Comparison of ENCODE assay signal across 1 cellular context in the genomic region with DNA sequence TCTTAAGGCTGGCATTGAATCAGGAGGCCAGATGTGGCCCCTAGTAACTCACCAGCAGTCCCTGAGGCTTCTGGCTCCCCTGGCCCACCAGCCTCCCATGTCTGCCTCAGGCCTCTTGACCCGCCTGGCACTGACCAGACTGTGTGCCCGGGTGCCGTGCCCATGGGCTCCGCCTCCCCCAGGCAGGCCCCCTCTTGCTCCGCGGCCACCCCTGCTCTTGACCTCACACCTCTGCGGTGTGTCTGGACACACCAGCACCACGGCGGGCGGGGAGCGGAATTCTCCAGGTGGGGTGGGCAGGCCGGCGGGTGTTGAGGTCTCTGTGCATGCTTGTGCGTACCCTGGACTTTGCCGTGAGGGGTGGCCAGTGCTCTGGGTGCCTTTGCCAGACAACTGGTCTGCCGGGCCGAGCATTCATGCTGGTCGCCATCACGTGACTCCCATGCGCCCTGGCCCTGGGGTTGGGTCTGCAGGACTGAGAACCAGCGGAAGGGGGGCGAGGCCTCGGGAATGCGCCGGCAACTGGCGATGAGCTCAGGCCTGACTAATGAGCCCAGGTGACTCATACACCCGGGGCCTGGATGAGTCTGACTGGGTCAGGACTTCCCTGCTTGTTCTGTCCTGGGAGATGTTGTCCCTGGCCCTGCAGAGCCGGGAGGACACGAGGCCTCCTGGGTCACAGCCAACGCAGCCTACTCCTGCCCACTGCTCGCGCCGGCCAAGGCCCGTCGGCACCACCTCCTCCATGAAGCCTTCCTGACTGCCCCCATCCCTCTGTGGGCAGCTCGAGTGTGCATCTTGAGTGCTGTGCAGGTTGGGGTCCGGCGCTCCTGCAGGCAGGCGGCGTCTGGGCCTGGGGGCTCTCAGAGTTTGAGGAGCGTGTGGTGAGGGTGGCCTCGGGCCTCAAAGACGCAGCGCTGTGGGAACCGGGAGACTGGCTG.
TF ChIP-seq lines count a peak whose summit lies in the region.

No MANE protein-coding gene starts in this region.

TF ChIP-seq in HepG2, 621 proteins besides CTCF, POLR2A, EP300 and RAD21 (continued from another document and continues in another):
- TF ChIP-seq, protein P1, sequence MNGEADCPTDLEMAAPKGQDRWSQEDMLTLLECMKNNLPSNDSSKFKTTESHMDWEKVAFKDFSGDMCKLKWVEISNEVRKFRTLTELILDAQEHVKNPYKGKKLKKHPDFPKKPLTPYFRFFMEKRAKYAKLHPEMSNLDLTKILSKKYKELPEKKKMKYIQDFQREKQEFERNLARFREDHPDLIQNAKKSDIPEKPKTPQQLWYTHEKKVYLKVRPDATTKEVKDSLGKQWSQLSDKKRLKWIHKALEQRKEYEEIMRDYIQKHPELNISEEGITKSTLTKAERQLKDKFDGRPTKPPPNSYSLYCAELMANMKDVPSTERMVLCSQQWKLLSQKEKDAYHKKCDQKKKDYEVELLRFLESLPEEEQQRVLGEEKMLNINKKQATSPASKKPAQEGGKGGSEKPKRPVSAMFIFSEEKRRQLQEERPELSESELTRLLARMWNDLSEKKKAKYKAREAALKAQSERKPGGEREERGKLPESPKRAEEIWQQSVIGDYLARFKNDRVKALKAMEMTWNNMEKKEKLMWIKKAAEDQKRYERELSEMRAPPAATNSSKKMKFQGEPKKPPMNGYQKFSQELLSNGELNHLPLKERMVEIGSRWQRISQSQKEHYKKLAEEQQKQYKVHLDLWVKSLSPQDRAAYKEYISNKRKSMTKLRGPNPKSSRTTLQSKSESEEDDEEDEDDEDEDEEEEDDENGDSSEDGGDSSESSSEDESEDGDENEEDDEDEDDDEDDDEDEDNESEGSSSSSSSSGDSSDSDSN (CRISPR knock-in tag; IDR thresholded peaks at IDR 0.05) = peak; percentile 100
- TF ChIP-seq HCFC1 (IDR thresholded peaks at IDR 0.05; ENCODE audit: low read depth, low read length) (no peak), SCMH1 (CRISPR knock-in tag; IDR thresholded peaks at IDR 0.05; ENCODE audit: borderline replicate concordance) (no peak), EEA1 (CRISPR knock-in tag; IDR thresholded peaks at IDR 0.05; ENCODE audit: borderline replicate concordance) (no peak), ZNF7 (CRISPR knock-in tag; IDR thresholded peaks at IDR 0.05) (no peak), ZNF260 (CRISPR knock-in tag; IDR thresholded peaks at IDR 0.05; ENCODE audit: borderline replicate concordance, low read depth) (no peak), KLF9 (CRISPR knock-in tag; IDR thresholded peaks at IDR 0.05; ENCODE audit: low read depth) (no peak; the same call in 1 of the 2 replicates), KDM3A (CRISPR knock-in tag; IDR thresholded peaks at IDR 0.05; ENCODE audit: low read depth) (peak; percentile 73), FOXA1 (IDR thresholded peaks at IDR 0.05) (no peak), FOXA1 (CRISPR knock-in tag; IDR thresholded peaks at IDR 0.05) (peak; percentile 16), ZNF446 (CRISPR knock-in tag; IDR thresholded peaks at IDR 0.05) (no peak), HOXA5 (CRISPR knock-in tag; IDR thresholded peaks at IDR 0.05) (peak; percentile 95), SP140L (CRISPR knock-in tag; IDR thresholded peaks at IDR 0.05; ENCODE audit: borderline replicate concordance) (no peak), NBN (conservative IDR thresholded peaks at IDR 0.05) (no peak), CREM (IDR thresholded peaks at IDR 0.05) (peak; percentile 67; the same call in 1 of the 2 replicates), CREM (CRISPR knock-in tag; IDR thresholded peaks at IDR 0.05) (no peak), ZNF547 (CRISPR knock-in tag; IDR thresholded peaks at IDR 0.05) (0 out of 2 replicates have a peak, but pooled peaks have one; percentile 41), ZNF841 (CRISPR knock-in tag; IDR thresholded peaks at IDR 0.05; ENCODE audit: borderline replicate concordance) (no peak; the same call in 1 of the 2 replicates), ZNF747 (CRISPR knock-in tag; IDR thresholded peaks at IDR 0.05; ENCODE audit: borderline replicate concordance) (peak; percentile 97), ISL2 (CRISPR knock-in tag; IDR thresholded peaks at IDR 0.05) (peak; percentile 86), ZNF543 (CRISPR knock-in tag; IDR thresholded peaks at IDR 0.05) (peak; percentile 87; the same call in 1 of the 2 replicates), JARID2 (CRISPR knock-in tag; IDR thresholded peaks at IDR 0.05; ENCODE audit: insufficient replicate concordance) (peak; percentile 26), ZNF121 (CRISPR knock-in tag; IDR thresholded peaks at IDR 0.05) (peak; percentile 81), STAG1 (CRISPR knock-in tag; IDR thresholded peaks at IDR 0.05) (peak; percentile 38), ARNTL (CRISPR knock-in tag; IDR thresholded peaks at IDR 0.05) (peak; percentile 89), TBL1XR1 (IDR thresholded peaks at IDR 0.05; ENCODE audit: borderline replicate concordance, low read length, partially characterized antibody) (peak; percentile 63), ATF7 (IDR thresholded peaks at IDR 0.05) (peak; percentile 57; the same call in 1 of the 2 replicates), ATF7 (CRISPR knock-in tag; IDR thresholded peaks at IDR 0.05) (peak; percentile 92), ZNF343 (CRISPR knock-in tag; IDR thresholded peaks at IDR 0.05) (peak; percentile 69; the same call in 1 of the 2 replicates), NAIF1 (CRISPR knock-in tag; IDR thresholded peaks at IDR 0.05; ENCODE audit: borderline replicate concordance) (no peak), FOXK1 (CRISPR knock-in tag; IDR thresholded peaks at IDR 0.05; ENCODE audit: borderline replicate concordance, low read depth) (0 out of 2 replicates have a peak, but pooled peaks have one; percentile 69)
- TF ChIP-seq, protein P2, sequence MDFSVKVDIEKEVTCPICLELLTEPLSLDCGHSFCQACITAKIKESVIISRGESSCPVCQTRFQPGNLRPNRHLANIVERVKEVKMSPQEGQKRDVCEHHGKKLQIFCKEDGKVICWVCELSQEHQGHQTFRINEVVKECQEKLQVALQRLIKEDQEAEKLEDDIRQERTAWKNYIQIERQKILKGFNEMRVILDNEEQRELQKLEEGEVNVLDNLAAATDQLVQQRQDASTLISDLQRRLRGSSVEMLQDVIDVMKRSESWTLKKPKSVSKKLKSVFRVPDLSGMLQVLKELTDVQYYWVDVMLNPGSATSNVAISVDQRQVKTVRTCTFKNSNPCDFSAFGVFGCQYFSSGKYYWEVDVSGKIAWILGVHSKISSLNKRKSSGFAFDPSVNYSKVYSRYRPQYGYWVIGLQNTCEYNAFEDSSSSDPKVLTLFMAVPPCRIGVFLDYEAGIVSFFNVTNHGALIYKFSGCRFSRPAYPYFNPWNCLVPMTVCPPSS (IDR thresholded peaks at IDR 0.05) = no peak
- TF ChIP-seq, protein P3, sequence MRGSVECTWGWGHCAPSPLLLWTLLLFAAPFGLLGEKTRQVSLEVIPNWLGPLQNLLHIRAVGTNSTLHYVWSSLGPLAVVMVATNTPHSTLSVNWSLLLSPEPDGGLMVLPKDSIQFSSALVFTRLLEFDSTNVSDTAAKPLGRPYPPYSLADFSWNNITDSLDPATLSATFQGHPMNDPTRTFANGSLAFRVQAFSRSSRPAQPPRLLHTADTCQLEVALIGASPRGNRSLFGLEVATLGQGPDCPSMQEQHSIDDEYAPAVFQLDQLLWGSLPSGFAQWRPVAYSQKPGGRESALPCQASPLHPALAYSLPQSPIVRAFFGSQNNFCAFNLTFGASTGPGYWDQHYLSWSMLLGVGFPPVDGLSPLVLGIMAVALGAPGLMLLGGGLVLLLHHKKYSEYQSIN (CRISPR knock-in tag; IDR thresholded peaks at IDR 0.05; ENCODE audit: borderline replicate concordance) = no peak
- TF ChIP-seq, protein P4, sequence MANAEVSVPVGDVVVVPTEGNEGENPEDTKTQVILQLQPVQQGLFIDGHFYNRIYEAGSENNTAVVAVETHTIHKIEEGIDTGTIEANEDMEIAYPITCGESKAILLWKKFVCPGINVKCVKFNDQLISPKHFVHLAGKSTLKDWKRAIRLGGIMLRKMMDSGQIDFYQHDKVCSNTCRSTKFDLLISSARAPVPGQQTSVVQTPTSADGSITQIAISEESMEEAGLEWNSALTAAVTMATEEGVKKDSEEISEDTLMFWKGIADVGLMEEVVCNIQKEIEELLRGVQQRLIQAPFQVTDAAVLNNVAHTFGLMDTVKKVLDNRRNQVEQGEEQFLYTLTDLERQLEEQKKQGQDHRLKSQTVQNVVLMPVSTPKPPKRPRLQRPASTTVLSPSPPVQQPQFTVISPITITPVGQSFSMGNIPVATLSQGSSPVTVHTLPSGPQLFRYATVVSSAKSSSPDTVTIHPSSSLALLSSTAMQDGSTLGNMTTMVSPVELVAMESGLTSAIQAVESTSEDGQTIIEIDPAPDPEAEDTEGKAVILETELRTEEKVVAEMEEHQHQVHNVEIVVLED (CRISPR knock-in tag; IDR thresholded peaks at IDR 0.05; ENCODE audit: borderline replicate concordance) = peak; percentile 70
- TF ChIP-seq, protein P5, sequence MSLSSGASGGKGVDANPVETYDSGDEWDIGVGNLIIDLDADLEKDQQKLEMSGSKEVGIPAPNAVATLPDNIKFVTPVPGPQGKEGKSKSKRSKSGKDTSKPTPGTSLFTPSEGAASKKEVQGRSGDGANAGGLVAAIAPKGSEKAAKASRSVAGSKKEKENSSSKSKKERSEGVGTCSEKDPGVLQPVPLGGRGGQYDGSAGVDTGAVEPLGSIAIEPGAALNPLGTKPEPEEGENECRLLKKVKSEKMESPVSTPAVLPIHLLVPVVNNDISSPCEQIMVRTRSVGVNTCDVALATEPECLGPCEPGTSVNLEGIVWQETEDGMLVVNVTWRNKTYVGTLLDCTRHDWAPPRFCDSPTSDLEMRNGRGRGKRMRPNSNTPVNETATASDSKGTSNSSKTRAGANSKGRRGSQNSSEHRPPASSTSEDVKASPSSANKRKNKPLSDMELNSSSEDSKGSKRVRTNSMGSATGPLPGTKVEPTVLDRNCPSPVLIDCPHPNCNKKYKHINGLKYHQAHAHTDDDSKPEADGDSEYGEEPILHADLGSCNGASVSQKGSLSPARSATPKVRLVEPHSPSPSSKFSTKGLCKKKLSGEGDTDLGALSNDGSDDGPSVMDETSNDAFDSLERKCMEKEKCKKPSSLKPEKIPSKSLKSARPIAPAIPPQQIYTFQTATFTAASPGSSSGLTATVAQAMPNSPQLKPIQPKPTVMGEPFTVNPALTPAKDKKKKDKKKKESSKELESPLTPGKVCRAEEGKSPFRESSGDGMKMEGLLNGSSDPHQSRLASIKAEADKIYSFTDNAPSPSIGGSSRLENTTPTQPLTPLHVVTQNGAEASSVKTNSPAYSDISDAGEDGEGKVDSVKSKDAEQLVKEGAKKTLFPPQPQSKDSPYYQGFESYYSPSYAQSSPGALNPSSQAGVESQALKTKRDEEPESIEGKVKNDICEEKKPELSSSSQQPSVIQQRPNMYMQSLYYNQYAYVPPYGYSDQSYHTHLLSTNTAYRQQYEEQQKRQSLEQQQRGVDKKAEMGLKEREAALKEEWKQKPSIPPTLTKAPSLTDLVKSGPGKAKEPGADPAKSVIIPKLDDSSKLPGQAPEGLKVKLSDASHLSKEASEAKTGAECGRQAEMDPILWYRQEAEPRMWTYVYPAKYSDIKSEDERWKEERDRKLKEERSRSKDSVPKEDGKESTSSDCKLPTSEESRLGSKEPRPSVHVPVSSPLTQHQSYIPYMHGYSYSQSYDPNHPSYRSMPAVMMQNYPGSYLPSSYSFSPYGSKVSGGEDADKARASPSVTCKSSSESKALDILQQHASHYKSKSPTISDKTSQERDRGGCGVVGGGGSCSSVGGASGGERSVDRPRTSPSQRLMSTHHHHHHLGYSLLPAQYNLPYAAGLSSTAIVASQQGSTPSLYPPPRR (CRISPR knock-in tag; IDR thresholded peaks at IDR 0.05; ENCODE audit: borderline replicate concordance) = peak; percentile 92; the same call in 1 of the 2 replicates
- TF ChIP-seq, protein P6, sequence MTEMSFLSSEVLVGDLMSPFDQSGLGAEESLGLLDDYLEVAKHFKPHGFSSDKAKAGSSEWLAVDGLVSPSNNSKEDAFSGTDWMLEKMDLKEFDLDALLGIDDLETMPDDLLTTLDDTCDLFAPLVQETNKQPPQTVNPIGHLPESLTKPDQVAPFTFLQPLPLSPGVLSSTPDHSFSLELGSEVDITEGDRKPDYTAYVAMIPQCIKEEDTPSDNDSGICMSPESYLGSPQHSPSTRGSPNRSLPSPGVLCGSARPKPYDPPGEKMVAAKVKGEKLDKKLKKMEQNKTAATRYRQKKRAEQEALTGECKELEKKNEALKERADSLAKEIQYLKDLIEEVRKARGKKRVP (CRISPR knock-in tag; IDR thresholded peaks at IDR 0.05) = no peak
- TF ChIP-seq, protein P7, sequence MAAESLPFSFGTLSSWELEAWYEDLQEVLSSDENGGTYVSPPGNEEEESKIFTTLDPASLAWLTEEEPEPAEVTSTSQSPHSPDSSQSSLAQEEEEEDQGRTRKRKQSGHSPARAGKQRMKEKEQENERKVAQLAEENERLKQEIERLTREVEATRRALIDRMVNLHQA (CRISPR knock-in tag; IDR thresholded peaks at IDR 0.05) = no peak
- TF ChIP-seq, protein P8, sequence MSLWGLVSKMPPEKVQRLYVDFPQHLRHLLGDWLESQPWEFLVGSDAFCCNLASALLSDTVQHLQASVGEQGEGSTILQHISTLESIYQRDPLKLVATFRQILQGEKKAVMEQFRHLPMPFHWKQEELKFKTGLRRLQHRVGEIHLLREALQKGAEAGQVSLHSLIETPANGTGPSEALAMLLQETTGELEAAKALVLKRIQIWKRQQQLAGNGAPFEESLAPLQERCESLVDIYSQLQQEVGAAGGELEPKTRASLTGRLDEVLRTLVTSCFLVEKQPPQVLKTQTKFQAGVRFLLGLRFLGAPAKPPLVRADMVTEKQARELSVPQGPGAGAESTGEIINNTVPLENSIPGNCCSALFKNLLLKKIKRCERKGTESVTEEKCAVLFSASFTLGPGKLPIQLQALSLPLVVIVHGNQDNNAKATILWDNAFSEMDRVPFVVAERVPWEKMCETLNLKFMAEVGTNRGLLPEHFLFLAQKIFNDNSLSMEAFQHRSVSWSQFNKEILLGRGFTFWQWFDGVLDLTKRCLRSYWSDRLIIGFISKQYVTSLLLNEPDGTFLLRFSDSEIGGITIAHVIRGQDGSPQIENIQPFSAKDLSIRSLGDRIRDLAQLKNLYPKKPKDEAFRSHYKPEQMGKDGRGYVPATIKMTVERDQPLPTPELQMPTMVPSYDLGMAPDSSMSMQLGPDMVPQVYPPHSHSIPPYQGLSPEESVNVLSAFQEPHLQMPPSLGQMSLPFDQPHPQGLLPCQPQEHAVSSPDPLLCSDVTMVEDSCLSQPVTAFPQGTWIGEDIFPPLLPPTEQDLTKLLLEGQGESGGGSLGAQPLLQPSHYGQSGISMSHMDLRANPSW (CRISPR knock-in tag; IDR thresholded peaks at IDR 0.05; ENCODE audit: borderline replicate concordance) = no peak
- TF ChIP-seq, protein P9, sequence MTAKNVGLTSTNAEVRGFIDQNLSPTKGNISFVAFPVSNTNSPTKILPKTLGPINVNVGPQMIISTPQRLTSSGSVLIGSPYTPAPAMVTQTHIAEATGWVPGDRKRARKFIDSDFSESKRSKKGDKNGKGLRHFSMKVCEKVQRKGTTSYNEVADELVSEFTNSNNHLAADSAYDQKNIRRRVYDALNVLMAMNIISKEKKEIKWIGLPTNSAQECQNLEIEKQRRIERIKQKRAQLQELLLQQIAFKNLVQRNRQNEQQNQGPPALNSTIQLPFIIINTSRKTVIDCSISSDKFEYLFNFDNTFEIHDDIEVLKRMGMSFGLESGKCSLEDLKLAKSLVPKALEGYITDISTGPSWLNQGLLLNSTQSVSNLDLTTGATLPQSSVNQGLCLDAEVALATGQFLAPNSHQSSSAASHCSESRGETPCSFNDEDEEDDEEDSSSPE (CRISPR knock-in tag; IDR thresholded peaks at IDR 0.05) = peak; percentile 62; the same call in 1 of the 2 replicates
